In the genomic region with DNA sequence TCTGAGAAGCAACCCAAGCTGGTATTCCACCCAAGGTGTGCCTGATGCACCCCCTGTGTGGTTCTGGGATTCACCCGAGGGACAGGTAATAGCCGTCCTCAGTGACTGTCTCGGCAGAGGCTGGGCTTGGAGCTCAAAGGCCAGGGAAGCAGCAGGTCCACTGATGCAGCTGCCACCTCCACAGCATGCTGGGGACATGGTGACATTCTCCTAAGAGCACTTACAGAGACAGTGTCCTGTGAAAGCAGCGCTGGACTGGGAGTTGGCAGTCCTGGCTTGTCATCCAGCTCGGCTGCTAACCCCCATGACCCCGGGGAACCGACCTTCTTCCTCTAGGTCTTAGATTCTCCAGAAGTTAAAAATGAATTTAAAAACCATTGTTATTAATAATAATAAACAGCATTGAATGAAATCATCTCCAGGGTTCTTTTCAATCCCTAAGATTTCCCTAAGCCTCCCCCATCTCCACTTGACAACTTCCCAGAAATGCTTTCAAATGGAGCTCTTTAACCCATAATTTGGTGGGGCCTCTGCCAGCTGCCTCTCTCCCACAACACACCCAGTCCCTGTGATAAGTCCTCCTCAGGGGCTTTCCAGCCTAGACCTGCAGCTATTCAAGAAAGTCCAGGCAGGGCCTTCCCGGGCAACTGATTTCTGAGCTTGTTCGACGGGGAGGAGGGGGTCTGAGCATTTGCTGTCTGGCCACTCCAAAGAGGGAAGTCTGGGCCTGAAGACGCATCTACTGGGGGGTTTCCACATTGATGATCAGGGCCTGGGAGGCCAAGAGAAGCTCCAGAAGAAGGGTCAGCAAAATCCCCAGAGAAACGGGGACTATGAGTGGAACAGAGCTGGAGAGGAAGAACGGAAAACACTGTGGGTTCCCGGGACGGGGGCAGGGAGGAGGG, we compare ENCODE assay signal across 17 cellular contexts.
DNase-seq lines count a peak whose midpoint lies in the region; TF ChIP-seq lines count a peak whose summit lies in the region.
"Had no signal": no experiment of that assay in that cellular context is flagged by ENCODE, and none has a peak within 500 bp of the region (broad histone marks: within the 10 kb centered on the region; RNA-seq: fewer than 3 reads in every experiment).

No MANE protein-coding gene starts in this region.

- H2BK120ac ChIP-seq in H9 (ENCODE audit: low read depth, low read length, poor library complexity, severe bottlenecking): no peak overlapping the region
- H2BK120ac ChIP-seq in mesendoderm (ENCODE audit: low read depth, low read length): no peak overlapping the region

- H4K91ac ChIP-seq in H9 (ENCODE audit: insufficient read length, low read depth, low read length): no peak overlapping the region

- H4K20me1 ChIP-seq in H9 (ENCODE audit: control insufficient read depth, insufficient read depth, insufficient read length): no peaks in the 10 kb centered on the region

- H4K8ac ChIP-seq in H9 (replicated peaks; ENCODE audit: insufficient read length, low read depth, low read length): no peak overlapping the region
- no peak overlapping the region for H4K8ac ChIP-seq in mesendoderm (ENCODE audit: low read depth, low read length)

- H3T11ph ChIP-seq in H9 (ENCODE audit: low read length): no peak overlapping the region

- 0 out of 5 replicates have a peak overlapping the region, but pooled peaks of 1 of the 2 experiments have one; percentile 10 for H3K4me3 Mint-ChIP-seq in H9
- H3K4me3 Mint-ChIP-seq in chondrocyte (ENCODE audit: unreplicated experiment): peak overlapping the region; percentile 13
- H3K4me3 Mint-ChIP-seq: activated naive CD4-positive, alpha-beta T cell treated with anti-CD3 and anti-CD28 coated beads, Interleukin-2, amount 10 ng/mL, durations not matched to agents 7 days and 5 days; T-helper 17 cell had no signal

- H3K9me3 Mint-ChIP-seq in H9: peaks cover 0 to 3% of the 10 kb centered on the region in 2 experiments; a peak in 1 of 5 replicates
- H3K9me3 Mint-ChIP-seq in chondrocyte (ENCODE audit: low read depth): no peaks in the 10 kb centered on the region
- H3K9me3 Mint-ChIP-seq: activated naive CD4-positive, alpha-beta T cell treated with anti-CD3 and anti-CD28 coated beads, Interleukin-2, amount 10 ng/mL, durations not matched to agents 7 days and 5 days had no signal

- H3K4me2 ChIP-seq in H9 (ENCODE audit: insufficient read depth, insufficient read length, low read length) (no peak overlapping the region), mesendoderm (ENCODE audit: low read length) (no peak overlapping the region)

- H3K18ac ChIP-seq in H9 (ENCODE audit: insufficient read length, low read depth, low read length): no peak overlapping the region
- no peak overlapping the region for H3K18ac ChIP-seq in mesendoderm (ENCODE audit: low read length)

- H3K27me3 Mint-ChIP-seq in H9 (ENCODE audit: low read depth) (peaks cover 7% of the 10 kb centered on the region), chondrocyte (ENCODE audit: low read depth) (no peaks in the 10 kb centered on the region)

- TF ChIP-seq CTCF in H9 (conservative IDR thresholded peaks at IDR 0.05) (no peak), chondrocyte (IDR thresholded peaks at IDR 0.05) (no peak), ascending aorta (IDR thresholded peaks at IDR 0.05) (no peak)

- H3K27ac Mint-ChIP-seq in H9 (peak overlapping the region in 2 of 3 experiments; percentile 11 to 12; a peak in 2 of 7 replicates), chondrocyte (ENCODE audit: unreplicated experiment) (peak overlapping the region; percentile 68)
- H3K27ac Mint-ChIP-seq: activated naive CD4-positive, alpha-beta T cell treated with anti-CD3 and anti-CD28 coated beads, Interleukin-2, amount 10 ng/mL, durations not matched to agents 7 days and 5 days; T-helper 17 cell had no signal

- H3K36me3 Mint-ChIP-seq in H9 (ENCODE audit: insufficient read depth in 1 of 3, low read depth in 3 of 3) (no peaks in the 10 kb centered on the region), chondrocyte (ENCODE audit: low read depth) (no peaks in the 10 kb centered on the region)
- H3K36me3 Mint-ChIP-seq: activated naive CD4-positive, alpha-beta T cell treated with anti-CD3 and anti-CD28 coated beads, Interleukin-2, amount 10 ng/mL, durations not matched to agents 7 days and 5 days had no signal

- no peak overlapping the region for H2BK20ac ChIP-seq in H9 (ENCODE audit: low read depth, low read length, poor library complexity, severe bottlenecking)

- peaks cover 31 to 44% of the 10 kb centered on the region in 2 experiments for H3K4me1 Mint-ChIP-seq in H9
- H3K4me1 Mint-ChIP-seq in chondrocyte (ENCODE audit: low read depth): peaks cover 63% of the 10 kb centered on the region
- H3K4me1 Mint-ChIP-seq: activated naive CD4-positive, alpha-beta T cell treated with anti-CD3 and anti-CD28 coated beads, Interleukin-2, amount 10 ng/mL, durations not matched to agents 7 days and 5 days had no signal

- DNase-seq in H9 (no peak), chondrocyte (ENCODE audit: low spot score) (peak; percentile 70), SW480 (ENCODE audit: low spot score) (no peak), ecto neural progenitor cell (ENCODE audit: low spot score) (no peak), ascending aorta (ENCODE audit: low spot score in 2 of 2) (no peak), mesendoderm (no peak)
- DNase-seq: activated CD4-positive, CD25-positive, alpha-beta regulatory T cell treated with anti-CD3 and anti-CD28 coated beads, Interleukin-2, amount 50 U/mL, for 72 hours; activated CD8-positive, alpha-beta memory T cell treated with anti-CD3 and anti-CD28 coated beads, Interleukin-2, amount 50 U/mL, for 4 hours; effector memory CD4-positive, alpha-beta T cell; NCI-H1436 treated with DMSO at 0.1 percent for 48 hours; NCI-H69; stimulated activated CD8-positive, alpha-beta memory T cell treated with anti-CD3 and anti-CD28 coated beads, Interleukin-4, amount 100 ng/mL, for 48 hours; T-helper 17 cell had no signal

- H3K4me1 ChIP-seq in H9 (ENCODE audit: insufficient read depth, low read length) (peaks cover 9% of the 10 kb centered on the region; the same call in 1 of the 2 replicates), mesodermal cell (ENCODE audit: control insufficient read depth, insufficient read depth, low read length, poor library complexity, severe bottlenecking) (peaks cover 26% of the 10 kb centered on the region), ascending aorta (peaks cover 0 to 9% of the 10 kb centered on the region in 2 donors), mesendoderm (ENCODE audit: control insufficient read depth, low read depth, low read length) (peaks cover 4% of the 10 kb centered on the region)
- H3K4me1 ChIP-seq: prostate gland had no signal

- no peak overlapping the region for H2AFZ ChIP-seq in H9 (ENCODE audit: low read length)

- no CpG with 5 or more reads among the region's 15 CpGs for WGBS in H9 (ENCODE audit: extremely low coverage, insufficient read length, low lambda C conversion rate)
- 69 to 80% methylated on average over 8 to 11 of the region's 15 CpGs for WGBS in mesodermal cell (ENCODE audit: insufficient coverage in 2 of 2), 2 experiments
- whole genome bisulfite sequencing in mesendoderm (ENCODE audit: extremely low coverage, insufficient coverage, low lambda C conversion rate): no CpG with 5 or more reads among the region's 15 CpGs

- no peak overlapping the region for H3K4me3 ChIP-seq in mesodermal cell (ENCODE audit: extremely low read depth, insufficient read depth, low read length, poor library complexity, severe bottlenecking)
- H3K4me3 ChIP-seq in skin epidermis: no peak overlapping the region
- no peak overlapping the region for H3K4me3 ChIP-seq in ascending aorta
- no peak overlapping the region for H3K4me3 ChIP-seq in mesendoderm (ENCODE audit: low read length)
- H3K4me3 ChIP-seq: prostate gland had no signal

- peak overlapping the region; percentile 19; the same call in 1 of the 2 replicates for H3K14ac ChIP-seq in H9 (ENCODE audit: insufficient read depth, low read length)

- no peaks in the 10 kb centered on the region for H3K79me1 ChIP-seq in H9 (ENCODE audit: insufficient read depth, low read depth, low read length, poor library complexity, severe bottlenecking)
- no peaks in the 10 kb centered on the region for H3K79me1 ChIP-seq in mesendoderm (ENCODE audit: low read length)

- H3K27me3 ChIP-seq in H9 (ENCODE audit: insufficient read depth, low read length) (no peaks in the 10 kb centered on the region), ascending aorta (no peaks in the 10 kb centered on the region), mesendoderm (ENCODE audit: insufficient read depth, low read length, poor library complexity) (no peaks in the 10 kb centered on the region)

- H3K9ac ChIP-seq in H9 (ENCODE audit: extremely low read depth, insufficient read length, low read length) (no peak overlapping the region), mesendoderm (ENCODE audit: low read length) (no peak overlapping the region)

- H3K27ac ChIP-seq in H9 (ENCODE audit: insufficient read length, low read depth, low read length): no peak overlapping the region
- H3K27ac ChIP-seq in mesodermal cell (ENCODE audit: low read depth, low read length, severe bottlenecking): peak overlapping the region; percentile 8
- H3K27ac ChIP-seq in skin epidermis: peak overlapping the region in 11 of 21 experiments; percentile 4 to 63 (median 32)
- H3K27ac ChIP-seq in ascending aorta: no peak overlapping the region
- no peak overlapping the region for H3K27ac ChIP-seq in mesendoderm (ENCODE audit: low read depth, low read length)
- H3K27ac ChIP-seq: prostate gland had no signal

- H3K79me2 ChIP-seq in H9 (ENCODE audit: insufficient read depth, low read length): no peaks in the 10 kb centered on the region
- H3K79me2 ChIP-seq in mesendoderm (ENCODE audit: control insufficient read depth, insufficient read depth, low read length): no peaks in the 10 kb centered on the region

- H2BK15ac ChIP-seq in H9 (ENCODE audit: low read depth, low read length): no peak overlapping the region
- H2BK15ac ChIP-seq in mesendoderm (replicated peaks; ENCODE audit: low read depth): no peak overlapping the region

- H3K9me3 ChIP-seq in H9 (ENCODE audit: control insufficient read depth, low read depth, low read length): no peaks in the 10 kb centered on the region
- H3K9me3 ChIP-seq in mesodermal cell (ENCODE audit: control insufficient read depth, low read length): no peaks in the 10 kb centered on the region
- H3K9me3 ChIP-seq in ascending aorta: no peaks in the 10 kb centered on the region
- H3K9me3 ChIP-seq: prostate gland had no signal

- H3K56ac ChIP-seq in H9 (ENCODE audit: insufficient read length, low read depth, low read length): no peak overlapping the region
- H3K56ac ChIP-seq in mesendoderm (ENCODE audit: low read length): no peak overlapping the region

- no peak overlapping the region for H2BK5ac ChIP-seq in H9 (ENCODE audit: insufficient read length, low read length)
- no peak overlapping the region for H2BK5ac ChIP-seq in mesendoderm (ENCODE audit: low read length)

- H2AK5ac ChIP-seq in H9 (ENCODE audit: insufficient read length, low read length): no peak overlapping the region
- no peak overlapping the region for H2AK5ac ChIP-seq in mesendoderm (ENCODE audit: low read length)

- H2BK12ac ChIP-seq in H9 (ENCODE audit: insufficient read length, low read depth, low read length): no peak overlapping the region

- H3K23me2 ChIP-seq in H9 (ENCODE audit: insufficient read length, low read depth, low read length, poor library complexity, severe bottlenecking): no peaks in the 10 kb centered on the region

- H3K23ac ChIP-seq in H9 (ENCODE audit: insufficient read length, low read depth, low read length): no peak overlapping the region
- H3K23ac ChIP-seq in mesendoderm (ENCODE audit: low read length): no peak overlapping the region

- H3K4ac ChIP-seq in H9 (ENCODE audit: low read depth, low read length) (no peak overlapping the region), mesendoderm (ENCODE audit: low read depth, low read length) (no peak overlapping the region)

- intact Hi-C loops in ascending aorta (cut with DNase I): no loop called here

- H4K5ac ChIP-seq in H9 (ENCODE audit: insufficient read length, low read depth, low read length) (no peak overlapping the region), mesendoderm (ENCODE audit: low read length) (no peak overlapping the region)

- H3K36me3 ChIP-seq in mesodermal cell (ENCODE audit: control insufficient read depth, insufficient read depth, low read length): no peaks in the 10 kb centered on the region
- no peaks in the 10 kb centered on the region for H3K36me3 ChIP-seq in ascending aorta
- no peaks in the 10 kb centered on the region for H3K36me3 ChIP-seq in mesendoderm (ENCODE audit: control insufficient read depth, insufficient read depth, low read length)
- H3K36me3 ChIP-seq: prostate gland had no signal

Comparison
In these comparisons a context has a peak if more than half of its experiments do, and no peak if none do; other contexts are left out.
1. H3K27ac ChIP-seq: peak in mesodermal cell (single experiment) and skin epidermis (11 of 21); none in H9 (single experiment), ascending aorta (0 of 2) and mesendoderm (single experiment).